17 cellular contexts compared by ENCODE assay signal in genomic region chr5:103112910-103113309, GRCh38. TPM values are rescaled to one million over a fixed set of nuclear protein-coding genes. Genes with fewer than 3 reads are reported as not detected.
A peak's percentile ranks its signal among the peaks of the same experiment; 100 is the strongest.
DNase-seq lines count a peak whose midpoint lies in the region; ATAC-seq and TF ChIP-seq lines count a peak whose summit lies in the region.
"Had no signal": no experiment of that assay in that cellular context is flagged by ENCODE, and none has a peak within 500 bp of the region (broad histone marks: within the 10 kb centered on the region; RNA-seq: fewer than 3 reads in every experiment).

No MANE protein-coding gene starts in this region.

- H3K79me1 ChIP-seq in mesendoderm (ENCODE audit: low read length), result no peaks in the 10 kb centered on the region

- no peak for TF ChIP-seq CTCF in left ventricle myocardium inferior (IDR thresholded peaks at IDR 0.05; ENCODE audit: borderline replicate concordance)
- TF ChIP-seq CTCF in Loucy (conservative IDR thresholded peaks at IDR 0.05; ENCODE audit: low read length), result no peak
- no peak for TF ChIP-seq CTCF in CD14-positive monocyte (IDR thresholded peaks at IDR 0.05)
- TF ChIP-seq CTCF in transverse colon (IDR thresholded peaks at IDR 0.05), result no peak

- no peaks in the 10 kb centered on the region for H3K27me3 ChIP-seq in left ventricle myocardium inferior (ENCODE audit: low read depth)
- H3K27me3 ChIP-seq in Loucy (ENCODE audit: insufficient read depth, low read length, poor library complexity, severe bottlenecking), result no peaks in the 10 kb centered on the region
- H3K27me3 ChIP-seq in mesendoderm (ENCODE audit: insufficient read depth, low read length, poor library complexity), result no peaks in the 10 kb centered on the region
- no peaks in the 10 kb centered on the region for H3K27me3 ChIP-seq in transverse colon
- H3K27me3 ChIP-seq: BE2C, SJCRH30 had no signal

- no peak overlapping the region for H3K23ac ChIP-seq in mesendoderm (ENCODE audit: low read length)

- H3K9me2 ChIP-seq in Loucy (replicated peaks; ENCODE audit: low read depth, low read length), result no peaks in the 10 kb centered on the region

- no peak overlapping the region for H3K9ac ChIP-seq in Loucy (ENCODE audit: low read depth, low read length, poor library complexity, severe bottlenecking)
- no peak overlapping the region for H3K9ac ChIP-seq in mesendoderm (ENCODE audit: low read length)

- no peak overlapping the region for H2AK5ac ChIP-seq in mesendoderm (ENCODE audit: low read length)

- H3K18ac ChIP-seq in mesendoderm (ENCODE audit: low read length), result no peak overlapping the region

- no peak overlapping the region for H2BK15ac ChIP-seq in mesendoderm (replicated peaks; ENCODE audit: low read depth)

- H3K4ac ChIP-seq in mesendoderm (ENCODE audit: low read depth, low read length), result no peak overlapping the region

- H2BK120ac ChIP-seq in mesendoderm (ENCODE audit: low read depth, low read length), result no peak overlapping the region

- in situ Hi-C loops in transverse colon (cut with MboI; ENCODE audit: low pct_ligation_motif_present in 1 of 4, low pct_unique_long_range_greater_than_20kb in 1 of 4, low sequenced_read_pairs in 3 of 4), result no loop called here

- no peak overlapping the region for H2AFZ ChIP-seq in Loucy (ENCODE audit: low read length)

- no peak overlapping the region for H4K8ac ChIP-seq in mesendoderm (ENCODE audit: low read depth, low read length)

- TF ChIP-seq EP300 in transverse colon (IDR thresholded peaks at IDR 0.05; ENCODE audit: low read depth), result no peak

- TF ChIP-seq POLR2A in transverse colon (IDR thresholded peaks at IDR 0.05), result no peak

- ATAC-seq in Right ventricle myocardium inferior, result peak; percentile 50
- ATAC-seq: PC-3 had no signal

- H4K5ac ChIP-seq in mesendoderm (ENCODE audit: low read length), result no peak overlapping the region

- WGBS in mesendoderm (ENCODE audit: extremely low coverage, insufficient coverage, low lambda C conversion rate), result 100% methylated on average over 1 of the region's 2 CpGs
- WGBS in transverse colon (ENCODE audit: low coverage in 1 of 2), 2 donors, result 91 to 100% methylated on average over 2 of the region's 2 CpGs

- no peaks in the 10 kb centered on the region for H3K27me3 Mint-ChIP-seq in immature natural killer cell (ENCODE audit: low read depth in 3 of 3)
- no peaks in the 10 kb centered on the region for H3K27me3 Mint-ChIP-seq in CD14-positive monocyte (ENCODE audit: low read depth in 3 of 3)

- H3K9me3 ChIP-seq in left ventricle myocardium inferior (replicated peaks) (no peaks in the 10 kb centered on the region), Loucy (ENCODE audit: insufficient read depth, low read depth, low read length) (no peaks in the 10 kb centered on the region), transverse colon (no peaks in the 10 kb centered on the region)
- H3K9me3 ChIP-seq: BE2C, SJCRH30 had no signal

- H3K27ac ChIP-seq in left ventricle myocardium inferior (replicated peaks) (no peak overlapping the region), mesendoderm (ENCODE audit: low read depth, low read length) (no peak overlapping the region), transverse colon (no peak overlapping the region)
- H3K27ac ChIP-seq: RWPE1, SJCRH30 had no signal

- H3K4me3 ChIP-seq in left ventricle myocardium inferior (no peak overlapping the region), Loucy (ENCODE audit: low read length, poor library complexity, severe bottlenecking) (no peak overlapping the region), mesendoderm (ENCODE audit: low read length) (no peak overlapping the region), transverse colon (no peak overlapping the region)
- H3K4me3 ChIP-seq: SJCRH30 had no signal

- H3K79me2 ChIP-seq in Loucy (ENCODE audit: insufficient read depth, low read length), result peaks cover 11% of the 10 kb centered on the region; the same call in 1 of the 2 replicates
- no peaks in the 10 kb centered on the region for H3K79me2 ChIP-seq in mesendoderm (ENCODE audit: control insufficient read depth, insufficient read depth, low read length)

- no peak overlapping the region for H2BK5ac ChIP-seq in mesendoderm (ENCODE audit: low read length)

- peaks cover 4% of the 10 kb centered on the region; the same call in 1 of the 2 replicates for H3F3A ChIP-seq in Loucy (ENCODE audit: low read depth)

- H3K4me3 Mint-ChIP-seq in immature natural killer cell (peak overlapping the region in 1 of 5 donors; percentile 48), CD14-positive monocyte (no peak overlapping the region)

- H3K36me3 Mint-ChIP-seq in immature natural killer cell (peaks cover 0 to 12% (median 6%) of the 10 kb centered on the region in 3 donors), CD14-positive monocyte (peaks cover 6 to 15% of the 10 kb centered on the region in 2 donors)

- peaks cover 22 to 36% of the 10 kb centered on the region in 2 donors for H3K4me1 Mint-ChIP-seq in immature natural killer cell
- H3K4me1 Mint-ChIP-seq in CD14-positive monocyte, result peaks cover 17% of the 10 kb centered on the region

- no peak overlapping the region for H3K56ac ChIP-seq in mesendoderm (ENCODE audit: low read length)

- DNase-seq in Right ventricle myocardium inferior (ENCODE audit: missing footprints) (no peak), left ventricle myocardium inferior (no peak), immature natural killer cell (no peak), mesendoderm (no peak), CD14-positive monocyte (ENCODE audit: low spot score) (no peak), transverse colon (no peak)
- DNase-seq: BE2C, DMS 273 treated with DMSO at 0.1 percent for 48 hours, KBM-7, NCI-H1694 treated with DMSO at 0.1 percent for 48 hours, NCI-H2107, NCI-H2227 treated with DMSO at 0.1 percent for 48 hours, NCI-H524, PC-3, SJCRH30 had no signal

- H3K36me3 ChIP-seq in left ventricle myocardium inferior (no peaks in the 10 kb centered on the region), Loucy (ENCODE audit: insufficient read depth, low read length) (no peaks in the 10 kb centered on the region), mesendoderm (ENCODE audit: control insufficient read depth, insufficient read depth, low read length) (no peaks in the 10 kb centered on the region), transverse colon (no peaks in the 10 kb centered on the region)
- H3K36me3 ChIP-seq: BE2C, SJCRH30 had no signal

- H4K20me1 ChIP-seq in Loucy (ENCODE audit: insufficient read depth, low read length, poor library complexity, severe bottlenecking), result no peaks in the 10 kb centered on the region

- H3K9me3 Mint-ChIP-seq in immature natural killer cell (no peaks in the 10 kb centered on the region), CD14-positive monocyte (peaks cover 0 to 6% (median 0%) of the 10 kb centered on the region in 7 donors)

- intact Hi-C loops in Right ventricle myocardium inferior (cut with DNase I), result no loop called here
- intact Hi-C loops in left ventricle myocardium inferior (cut with micrococcal nuclease), result no loop called here
- intact Hi-C loops in CD14-positive monocyte (cut with micrococcal nuclease), result no loop called here
- intact Hi-C loops in transverse colon (cut with DNase I; ENCODE audit: low total_unique reads), result no loop called here

- H3K4me2 ChIP-seq in Loucy (ENCODE audit: low read depth, low read length, poor library complexity, severe bottlenecking), result peak overlapping the region; percentile 73
- H3K4me2 ChIP-seq in mesendoderm (ENCODE audit: low read length), result no peak overlapping the region

- H3K27ac Mint-ChIP-seq in immature natural killer cell (peak overlapping the region; percentile 54 to 93 (median 88)), CD14-positive monocyte (no peak overlapping the region)

- H3K4me1 ChIP-seq in left ventricle myocardium inferior (peaks cover 26% of the 10 kb centered on the region), Loucy (ENCODE audit: insufficient read depth, low read length, poor library complexity, severe bottlenecking) (peaks cover 22% of the 10 kb centered on the region), mesendoderm (ENCODE audit: control insufficient read depth, low read depth, low read length) (no peaks in the 10 kb centered on the region), transverse colon (peaks cover 0 to under 1% (median 0%) of the 10 kb centered on the region in 4 donors)

RNA-seq across cellular contexts. Expression of gene GIN1, which starts 7.0 kb away (rescaled TPM):
- total RNA-seq in Right ventricle myocardium inferior (17.1 TPM), left ventricle myocardium inferior (14.1 TPM), transverse colon (1 to 10 TPM in 2 of 4 donors, not detected in 2; 6.4 to 8.5 TPM)
- polyA plus RNA-seq in immature natural killer cell (1 to 10 TPM; 6.9 to 7.9 (median 7.8) TPM), CD14-positive monocyte (1 to 10 TPM; 3.7 to 4.7 TPM)
- 6.2 TPM for polyA plus RNA-seq in mesendoderm (2013, experiment 1 of 2)
- polyA plus RNA-seq in mesendoderm (2013, experiment 2 of 2), result 5.9 TPM

RNA-seq across cellular contexts. Expression of gene PPIP5K2, which starts 7.2 kb away (rescaled TPM):
- 49.4 TPM for total RNA-seq in Right ventricle myocardium inferior
- 28.5 TPM for total RNA-seq in left ventricle myocardium inferior
- 10 to 100 TPM; 24.5 to 42.2 (median 41.7) TPM for polyA plus RNA-seq in immature natural killer cell
- 30.8 TPM for polyA plus RNA-seq in mesendoderm (2013, experiment 1 of 2)
- 31.8 TPM for polyA plus RNA-seq in mesendoderm (2013, experiment 2 of 2)
- polyA plus RNA-seq in CD14-positive monocyte, result 10 to 100 TPM; 41.1 to 66.0 TPM
- 10 to 100 TPM; 23.9 to 64.6 (median 44.4) TPM for total RNA-seq in transverse colon

Comparison
In these comparisons a context has a peak if more than half of its experiments do, and no peak if none do; other contexts are left out.
1. H3K27ac Mint-ChIP-seq: peak in immature natural killer cell (6 of 6); none in CD14-positive monocyte (0 of 7).